Comparison of ENCODE assay signal across 3 cellular contexts in the genomic region with DNA sequence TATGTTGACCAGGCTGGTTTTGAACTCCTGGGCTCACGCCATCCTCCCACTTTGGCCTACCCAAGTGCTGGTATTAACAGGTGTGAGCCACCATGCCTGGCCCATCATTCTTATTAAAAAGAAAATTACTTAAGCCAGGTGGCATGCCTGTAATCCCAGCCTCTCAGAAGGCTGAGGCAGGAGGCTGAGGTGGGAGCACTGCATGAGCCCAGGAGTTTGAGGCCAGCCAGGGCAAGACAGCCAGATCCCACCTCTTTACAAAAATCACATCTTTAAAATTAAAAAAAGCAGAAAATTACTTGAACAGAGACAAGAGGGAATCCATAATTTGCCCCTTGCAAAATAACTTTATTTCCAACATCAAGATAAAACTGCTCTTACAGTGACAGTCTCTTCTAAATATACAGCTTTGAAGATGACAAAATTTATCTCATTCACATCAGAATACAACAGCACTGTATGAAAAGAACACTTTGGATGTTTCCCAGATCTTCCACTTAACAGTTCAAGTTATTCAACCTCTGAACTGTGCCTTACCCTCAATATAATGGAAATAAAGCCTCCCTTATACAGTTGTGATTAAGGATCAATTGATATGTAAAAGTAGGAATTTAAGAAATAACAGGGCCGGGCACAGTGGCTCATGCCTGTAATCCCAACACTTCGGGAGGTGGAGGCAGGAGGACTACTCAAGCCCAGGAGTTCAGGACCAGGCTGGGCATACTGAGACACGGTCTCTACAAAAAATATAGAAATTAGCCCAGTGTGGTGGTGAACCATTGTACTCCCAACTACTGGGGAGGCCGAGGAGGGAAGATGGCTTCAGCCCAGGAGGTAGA.
TF ChIP-seq lines count a peak whose summit lies in the region.

No MANE protein-coding gene starts in this region.

TF ChIP-seq in HepG2, 621 proteins besides CTCF, POLR2A, EP300 and RAD21:
- TF ChIP-seq ZNF121 (CRISPR knock-in tag; IDR thresholded peaks at IDR 0.05) = peak; percentile 76
- no peak for TF ChIP-seq SSRP1 (CRISPR knock-in tag; IDR thresholded peaks at IDR 0.05)

TF ChIP-seq in WTC11, 78 proteins besides CTCF, POLR2A, EP300 and RAD21:
- TF ChIP-seq ZNF121 (CRISPR knock-in tag; IDR thresholded peaks at IDR 0.05) = peak; percentile 85; the same call in 1 of the 2 replicates
- TF ChIP-seq ZNF263 (CRISPR knock-in tag; IDR thresholded peaks at IDR 0.05; ENCODE audit: low read depth) = no peak
- no peak for TF ChIP-seq ZNF396 (CRISPR knock-in tag; IDR thresholded peaks at IDR 0.05; ENCODE audit: borderline replicate concordance)
- TF ChIP-seq GABPB1 (CRISPR knock-in tag; IDR thresholded peaks at IDR 0.05) = no peak
- peak; percentile 70; the same call in 1 of the 2 replicates for TF ChIP-seq GTF2I (CRISPR knock-in tag; conservative IDR thresholded peaks at IDR 0.05)
TF ChIP-seq in WTC11: peak in this region for 2.

TF ChIP-seq in H1, 55 proteins besides CTCF, POLR2A, EP300 and RAD21:
- TF ChIP-seq CHD1 (IDR thresholded peaks at IDR 0.05; ENCODE audit: low read depth, low read length) = no peak
- TF ChIP-seq SRF (IDR thresholded peaks at IDR 0.05; ENCODE audit: low read depth, low read length) = no peak
- TF ChIP-seq ASH2L (IDR thresholded peaks at IDR 0.05; ENCODE audit: low read length) = no peak
- no peak for TF ChIP-seq POU5F1 (IDR thresholded peaks at IDR 0.05; ENCODE audit: low read depth, low read length)
- TF ChIP-seq SP2 (IDR thresholded peaks at IDR 0.05; ENCODE audit: low read length) = no peak
- TF ChIP-seq KDM5A (IDR thresholded peaks at IDR 0.05; ENCODE audit: low read length) = no peak
- no peak for TF ChIP-seq CBX5 (IDR thresholded peaks at IDR 0.05; ENCODE audit: low read depth, low read length)
- TF ChIP-seq CREB1 (IDR thresholded peaks at IDR 0.05) = no peak
- no peak for TF ChIP-seq TEAD4 (IDR thresholded peaks at IDR 0.05; ENCODE audit: low read depth, low read length)
- TF ChIP-seq, protein P1, sequence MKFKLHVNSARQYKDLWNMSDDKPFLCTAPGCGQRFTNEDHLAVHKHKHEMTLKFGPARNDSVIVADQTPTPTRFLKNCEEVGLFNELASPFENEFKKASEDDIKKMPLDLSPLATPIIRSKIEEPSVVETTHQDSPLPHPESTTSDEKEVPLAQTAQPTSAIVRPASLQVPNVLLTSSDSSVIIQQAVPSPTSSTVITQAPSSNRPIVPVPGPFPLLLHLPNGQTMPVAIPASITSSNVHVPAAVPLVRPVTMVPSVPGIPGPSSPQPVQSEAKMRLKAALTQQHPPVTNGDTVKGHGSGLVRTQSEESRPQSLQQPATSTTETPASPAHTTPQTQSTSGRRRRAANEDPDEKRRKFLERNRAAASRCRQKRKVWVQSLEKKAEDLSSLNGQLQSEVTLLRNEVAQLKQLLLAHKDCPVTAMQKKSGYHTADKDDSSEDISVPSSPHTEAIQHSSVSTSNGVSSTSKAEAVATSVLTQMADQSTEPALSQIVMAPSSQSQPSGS (IDR thresholded peaks at IDR 0.05; ENCODE audit: low read length) = no peak
- TF ChIP-seq POLR2AphosphoS5 (IDR thresholded peaks at IDR 0.05; ENCODE audit: low read depth, low read length) = no peak
- no peak for TF ChIP-seq EZH2 (IDR thresholded peaks at IDR 0.05; ENCODE audit: low read depth, low read length, severe bottlenecking)
